ENCODE assay signal across 18 cellular contexts in the genomic region with DNA sequence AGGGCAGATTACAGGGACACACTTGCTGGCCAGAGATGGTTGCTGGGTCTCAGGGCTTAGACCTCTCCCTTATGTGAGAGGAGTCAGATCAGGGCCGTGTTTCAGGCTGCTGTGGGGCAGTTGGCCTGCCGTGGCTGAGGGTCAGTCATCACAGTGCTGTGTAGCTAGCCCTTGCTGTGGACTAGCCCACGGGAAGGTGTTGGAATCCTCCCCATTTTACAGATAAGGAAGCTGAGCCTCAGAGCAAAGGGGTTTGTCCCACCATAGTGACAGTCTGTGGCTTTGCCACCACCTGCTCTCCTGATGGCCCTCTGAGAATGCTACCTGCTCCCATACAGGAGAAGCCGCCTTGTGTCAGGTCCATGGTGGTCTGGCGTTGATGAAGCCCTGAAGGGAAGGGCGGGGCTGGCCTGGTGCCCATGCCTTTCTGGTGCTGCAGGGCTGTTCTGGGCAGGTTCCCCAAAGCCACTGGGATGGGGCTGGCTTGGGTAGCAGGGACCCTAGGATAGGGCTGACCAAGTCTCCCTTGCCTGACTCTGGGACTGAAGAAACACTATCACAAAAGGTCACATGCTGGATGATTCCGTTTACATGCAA. TPM values are rescaled to one million over a fixed set of nuclear protein-coding genes. Genes with fewer than 3 reads are reported as not detected.
DNase-seq lines count a peak whose midpoint lies in the region; ATAC-seq and TF ChIP-seq lines count a peak whose summit lies in the region.
"Had no signal": no experiment of that assay in that cellular context is flagged by ENCODE, and none has a peak within 500 bp of the region (broad histone marks: within the 10 kb centered on the region; RNA-seq: fewer than 3 reads in every experiment).

No MANE protein-coding gene starts in this region.

- H3K4me3 ChIP-seq in HCT116 (replicated peaks in 1 of 2; ENCODE audit: low read depth in 1 of 2, low read length in 2 of 2) (no peak overlapping the region), thyroid gland (replicated peaks in 1 of 3) (no peak overlapping the region)
- H3K4me3 ChIP-seq: GM23338, heart left ventricle, tibial artery had no signal

- no peak overlapping the region for H3K4me3 Mint-ChIP-seq in activated T-helper 17 cell treated with anti-CD3 and anti-CD28 coated beads, Interleukin-2, amount 50 U/mL, for 72 hours
- peak overlapping the region; percentile 73 for H3K4me3 Mint-ChIP-seq in neural crest cell
- H3K4me3 Mint-ChIP-seq: CD14-positive monocyte, GM23338 had no signal

- no peak overlapping the region for H3K9ac ChIP-seq in HCT116 (ENCODE audit: low read length)

- no peaks in the 10 kb centered on the region; the same call in 1 of the 2 replicates for H3K79me2 ChIP-seq in HCT116 (ENCODE audit: insufficient read depth, low read length)

- no TSS peak for BruUV-seq in HCT116 (replicated peaks; lab: Mats Ljungman, UMichigan)

- H3K27ac ChIP-seq in HCT116 (ENCODE audit: low read depth, low read length) (peak overlapping the region; percentile 40; the same call in 1 of the 2 replicates), thyroid gland (no peak overlapping the region)

- peaks cover 8 to 23% of the 10 kb centered on the region in 2 experiments; a peak in 3 of 4 replicates for H3K4me1 ChIP-seq in HCT116 (ENCODE audit: control insufficient read depth in 1 of 2, insufficient read depth in 2 of 2, low read length in 2 of 2)
- H3K4me1 ChIP-seq in thyroid gland = peaks cover 0 to 13% of the 10 kb centered on the region in 2 donors

- peaks cover 11% of the 10 kb centered on the region for H3K4me1 Mint-ChIP-seq in activated T-helper 17 cell treated with anti-CD3 and anti-CD28 coated beads, Interleukin-2, amount 50 U/mL, for 72 hours
- peaks cover 14% of the 10 kb centered on the region for H3K4me1 Mint-ChIP-seq in neural crest cell

- peak overlapping the region; percentile 30 for H3K27ac Mint-ChIP-seq in activated T-helper 17 cell treated with anti-CD3 and anti-CD28 coated beads, Interleukin-2, amount 50 U/mL, for 72 hours
- no peak overlapping the region for H3K27ac Mint-ChIP-seq in neural crest cell (ENCODE audit: unreplicated experiment)
- H3K27ac Mint-ChIP-seq: CD14-positive monocyte, GM23338 had no signal

- CTCF ChIA-PET in HCT116 (lab: Charles Lee) = no interaction called here

- no peak overlapping the region for H2AFZ ChIP-seq in HCT116 (ENCODE audit: low read depth, low read length, poor library complexity, severe bottlenecking)
- H2AFZ ChIP-seq: GM23338 had no signal

- TF ChIP-seq CTCF in HCT116 (IDR thresholded peaks at IDR 0.05 in 2 of 3, conservative IDR thresholded peaks at IDR 0.05 in 1 of 3; ENCODE audit: borderline replicate concordance in 1 of 3, insufficient read depth in 1 of 3, low read depth in 2 of 3, low read length in 2 of 3) (no peak), neural crest cell (conservative IDR thresholded peaks at IDR 0.05) (no peak), thyroid gland (IDR thresholded peaks at IDR 0.05) (no peak)

- H3K9me3 Mint-ChIP-seq in activated T-helper 17 cell treated with anti-CD3 and anti-CD28 coated beads, Interleukin-2, amount 50 U/mL, for 72 hours = no peaks in the 10 kb centered on the region
- H3K9me3 Mint-ChIP-seq in neural crest cell = peaks cover 4% of the 10 kb centered on the region
- H3K9me3 Mint-ChIP-seq: CD14-positive monocyte had no signal

- H3K27me3 Mint-ChIP-seq in activated T-helper 17 cell treated with anti-CD3 and anti-CD28 coated beads, Interleukin-2, amount 50 U/mL, for 72 hours = no peaks in the 10 kb centered on the region
- H3K27me3 Mint-ChIP-seq in neural crest cell (ENCODE audit: low read depth) = peaks cover 19% of the 10 kb centered on the region

- no peak for TF ChIP-seq POLR2A in HCT116 (IDR thresholded peaks at IDR 0.05; ENCODE audit: borderline replicate concordance, extremely low read depth, insufficient read depth, insufficient read length)
- TF ChIP-seq POLR2A in thyroid gland (IDR thresholded peaks at IDR 0.05) = no peak

- no peak overlapping the region for H3K4me2 ChIP-seq in HCT116 (ENCODE audit: low read length)
- H3K4me2 ChIP-seq: GM23338 had no signal

- H3K27me3 ChIP-seq in HCT116 (ENCODE audit: insufficient read depth, low read length) (no peaks in the 10 kb centered on the region), thyroid gland (no peaks in the 10 kb centered on the region)
- H3K27me3 ChIP-seq: heart left ventricle, tibial artery had no signal

- H3K36me3 ChIP-seq in HCT116 (ENCODE audit: control insufficient read depth in 1 of 2, insufficient read depth in 2 of 2, low read length in 2 of 2) = peaks cover 11 to 12% of the 10 kb centered on the region in 2 experiments; a peak in 3 of 4 replicates
- H3K36me3 ChIP-seq in thyroid gland = peaks cover 8% of the 10 kb centered on the region in 2 donors

- WGBS in thyroid gland, 2 donors = 71 to 77% methylated on average over 4 to 5 of the region's 7 CpGs

- peaks cover 29% of the 10 kb centered on the region for H3K36me3 Mint-ChIP-seq in activated T-helper 17 cell treated with anti-CD3 and anti-CD28 coated beads, Interleukin-2, amount 50 U/mL, for 72 hours (ENCODE audit: low read depth)
- H3K36me3 Mint-ChIP-seq in neural crest cell (ENCODE audit: low read depth) = peaks cover 8% of the 10 kb centered on the region

- POLR2A ChIA-PET in HCT116 (lab: Charles Lee) = no interaction called here

- no peaks in the 10 kb centered on the region for H3K9me2 ChIP-seq in HCT116 (ENCODE audit: insufficient read depth)

- ATAC-seq in HCT116 (no peak), HG03432 (IDR thresholded peaks at IDR 0.05; ENCODE audit: unreplicated experiment) (no peak)
- ATAC-seq in activated T-helper 17 cell treated with anti-CD3 and anti-CD28 coated beads, Interleukin-2, amount 50 U/mL, for 72 hours (replicated peaks) = no peak
- ATAC-seq: GM23338, heart left ventricle had no signal

- peaks cover 4% of the 10 kb centered on the region; the same call in 1 of the 2 replicates for H4K20me1 ChIP-seq in HCT116 (ENCODE audit: insufficient read depth)

- DNase-seq in DMS53 (lab: John Stamatoyannopoulos, UW) = peak; percentile 36
- no peak for DNase-seq in DMS53 treated with DMSO at 0.1 percent for 48 hours (lab: John Stamatoyannopoulos, UW; ENCODE audit: unreplicated experiment)
- DNase-seq in HCT116 (ENCODE audit: low read depth, low spot score) = no peak
- no peak for DNase-seq in neural crest cell (ENCODE audit: low read depth, low spot score)
- DNase-seq in NCI-H1930 (lab: John Stamatoyannopoulos, UW) = no peak
- no peak for DNase-seq in thyroid gland
- DNase-seq: activated CD4-positive, CD25-positive, alpha-beta regulatory T cell treated with anti-CD3 and anti-CD28 coated beads, Interleukin-2, amount 50 U/mL, for 72 hours; activated T-cell treated with anti-CD3 and anti-CD28 coated beads for 4 hours; heart left ventricle; islet precursor cell; Kasumi-1; Right ventricle myocardium superior; stimulated activated CD4-positive, alpha-beta T cell treated with anti-CD3 and anti-CD28 coated beads, Interleukin-4, amount 100 ng/mL, for 4 hours; tibial artery had no signal

- RAD21 ChIA-PET in HCT116 (lab: Charles Lee; ENCODE audit: low non-redundant PET in 1 of 2, low total read pairs in 2 of 2, uncharacterized antibody in 2 of 2, unreplicated experiment in 2 of 2) = no interaction called here

- intact Hi-C loops in HCT116 (cut with micrococcal nuclease) = no loop called here
- intact Hi-C loops in thyroid gland (cut with DNase I) = no loop called here

- TF ChIP-seq RAD21 in HCT116 (IDR thresholded peaks at IDR 0.05; ENCODE audit: low read depth) = no peak

- H3K9me3 ChIP-seq in HCT116 (ENCODE audit: control insufficient read depth in 1 of 2, insufficient read depth in 1 of 2, low read depth in 1 of 2, low read length in 2 of 2) = no peaks in the 10 kb centered on the region
- H3K9me3 ChIP-seq in thyroid gland = no peaks in the 10 kb centered on the region
- H3K9me3 ChIP-seq: heart left ventricle, tibial artery had no signal

RNA-seq across cellular contexts. Expression of a gene that starts 2.4 kb away (rescaled TPM):
- 1.1 TPM for total RNA-seq in HCT116 (2021; ENCODE audit: unreplicated experiment)
- 0.79 and 1.4 TPM in 2 replicates for polyA plus RNA-seq in HCT116 (2012)
- total RNA-seq in activated T-helper 17 cell treated with anti-CD3 and anti-CD28 coated beads, Interleukin-2, amount 50 U/mL, for 72 hours = 1 to 10 TPM; 1.8 to 2.6 TPM
- 3.6 and 4.3 TPM in 2 replicates for total RNA-seq in neural crest cell
- total RNA-seq in thyroid gland = 10 to 100 TPM; 17.5 to 34.9 (median 21.7) TPM

RNA-seq across cellular contexts. Expression of a gene that starts 25.6 kb away (rescaled TPM):
- 101 TPM for total RNA-seq in HCT116 (2021; ENCODE audit: unreplicated experiment)
- polyA plus RNA-seq in HCT116 (2012) = 37.5 and 49.0 TPM in 2 replicates
- total RNA-seq in activated T-helper 17 cell treated with anti-CD3 and anti-CD28 coated beads, Interleukin-2, amount 50 U/mL, for 72 hours = 100 to 1,000 TPM in 1 of 2 donors, 10 to 100 TPM in 1; 68.2 to 132 TPM
- 60.2 and 64.8 TPM in 2 replicates for total RNA-seq in neural crest cell
- total RNA-seq in thyroid gland = 10 to 100 TPM; 41.2 to 48.5 (median 43.3) TPM

RNA-seq across cellular contexts. Expression of a gene that starts 34.6 kb away (rescaled TPM):
- 29.4 TPM for total RNA-seq in HCT116 (2021; ENCODE audit: unreplicated experiment)
- 24.9 and 26.5 TPM in 2 replicates for polyA plus RNA-seq in HCT116 (2012)
- total RNA-seq in activated T-helper 17 cell treated with anti-CD3 and anti-CD28 coated beads, Interleukin-2, amount 50 U/mL, for 72 hours = 10 to 100 TPM; 15.7 to 16.0 TPM
- total RNA-seq in neural crest cell = 36.6 and 37.4 TPM in 2 replicates
- total RNA-seq in thyroid gland = 100 to 1,000 TPM in 2 of 4 donors, 10 to 100 TPM in 2; 64.8 to 138 (median 106) TPM

RNA-seq across cellular contexts. Expression of a gene that starts 34.8 kb away (rescaled TPM):
- total RNA-seq in HCT116 (2021; ENCODE audit: unreplicated experiment) (106 TPM), neural crest cell (159 and 165 TPM in 2 replicates), thyroid gland (10 to 100 TPM in 1 of 4 donors, 1 to 10 TPM in 3; 4.8 to 10.3 (median 5.1) TPM)
- 99.5 and 103 TPM in 2 replicates for polyA plus RNA-seq in HCT116 (2012)
- 100 to 1,000 TPM; 151 to 204 TPM for total RNA-seq in activated T-helper 17 cell treated with anti-CD3 and anti-CD28 coated beads, Interleukin-2, amount 50 U/mL, for 72 hours
